27 cellular contexts compared by ENCODE assay signal in the genomic region with DNA sequence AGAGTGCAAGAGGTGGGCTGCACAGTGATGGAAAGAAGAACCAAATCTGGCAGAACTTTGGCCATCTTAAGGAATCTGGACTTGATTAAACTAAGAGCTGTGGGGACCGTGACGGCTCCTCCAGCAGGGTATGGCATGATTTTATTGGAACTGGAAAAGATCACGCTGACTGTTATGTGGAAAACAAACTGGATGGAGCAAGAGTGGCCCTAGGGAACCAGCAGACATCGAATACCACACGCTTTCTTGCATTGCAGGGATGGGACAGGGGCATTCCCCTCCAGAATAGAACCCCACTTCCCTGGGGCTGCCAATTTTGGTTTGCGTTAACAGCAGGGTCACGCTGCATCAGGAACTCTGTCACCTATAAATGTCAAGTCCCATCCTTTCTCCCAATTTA. TPM values are rescaled to one million over a fixed set of nuclear protein-coding genes. Genes with fewer than 3 reads are reported as not detected.
"Had no signal": no experiment of that assay in that cellular context is flagged by ENCODE, and none has a peak within 500 bp of the region (broad histone marks: within the 10 kb centered on the region; RNA-seq: fewer than 3 reads in every experiment).

No MANE protein-coding gene starts in this region.

- ATAC-seq: activated CD4-positive, CD25-positive, alpha-beta regulatory T cell treated with anti-CD3 and anti-CD28 coated beads, Interleukin-2, amount 50 U/mL, for 24 hours; naive thymus-derived CD8-positive, alpha-beta T cell; right cardiac atrium; T-helper 17 cell had no signal

- H3K4me3 ChIP-seq: esophagus muscularis mucosa, spleen, thyroid gland, upper lobe of left lung, vagina had no signal

- H3K27me3 Mint-ChIP-seq: activated naive CD8-positive, alpha-beta T cell treated with anti-CD3 and anti-CD28 coated beads, Interleukin-2, amount 10 ng/mL, durations not matched to agents 7 days and 5 days; central memory CD8-positive, alpha-beta T cell; dendritic cell treated with granulocyte-macrophage colony-stimulating factor and Interleukin-4, amounts not matched to agents 40 ng/mL and 50 ng/mL, for 4 days; naive thymus-derived CD8-positive, alpha-beta T cell; stimulated activated naive CD8-positive, alpha-beta T cell treated with anti-CD3 and anti-CD28 coated beads, Interleukin-15, Interleukin-2, amounts not matched to agents 100 ng/mL and 50 ng/mL, for 24 hours; T-helper 17 cell had no signal

- DNase-seq: activated CD4-positive, alpha-beta T cell treated with anti-CD3 and anti-CD28 coated beads for 48 hours; activated CD4-positive, alpha-beta T cell treated with anti-CD3 and anti-CD28 coated beads, Interleukin-2, amount 50 U/mL, for 48 hours; activated CD8-positive, alpha-beta memory T cell treated with anti-CD3 and anti-CD28 coated beads, Interleukin-2, amount 50 U/mL, for 4 hours; activated effector memory CD4-positive, alpha-beta T cell treated with anti-CD3 and anti-CD28 coated beads, Interleukin-2, amount 50 U/mL, for 16 hours; activated naive CD4-positive, alpha-beta T cell treated with anti-CD3 and anti-CD28 coated beads for 36 hours; activated naive CD8-positive, alpha-beta T cell treated with anti-CD3 and anti-CD28 coated beads, Interleukin-2, amount 10 ng/mL, durations not matched to agents 7 days and 5 days; activated T-cell treated with anti-CD3 and anti-CD28 coated beads, Interleukin-2, amount 50 U/mL, for 1 hour; amygdala; head of caudate nucleus; naive thymus-derived CD8-positive, alpha-beta T cell; posterior cingulate gyrus; right cardiac atrium; spleen; substantia nigra; T-helper 17 cell; T1000; thyroid gland; upper lobe of left lung; WERI-Rb-1 had no signal

- H3K27ac Mint-ChIP-seq: activated naive CD4-positive, alpha-beta T cell treated with anti-CD3 and anti-CD28 coated beads for 36 hours; activated naive CD8-positive, alpha-beta T cell treated with anti-CD3 and anti-CD28 coated beads, Interleukin-2, amount 10 ng/mL, durations not matched to agents 7 days and 5 days; activated T-helper 1 cell treated with anti-CD3 and anti-CD28 coated beads, Interleukin-12 subunit alpha, Interleukin-12 subunit beta, Interleukin-2, Interleukin-4 antibody, amounts not matched to agents 30 ng/mL and 10 ng/mL and 1 ng/mL, durations not matched to agents 14 hours and 24 hours and 36 hours; dendritic cell treated with granulocyte-macrophage colony-stimulating factor and Interleukin-4, amounts not matched to agents 40 ng/mL and 50 ng/mL, for 4 days; stimulated activated naive CD8-positive, alpha-beta T cell treated with anti-CD3 and anti-CD28 coated beads, Interleukin-15, Interleukin-2, amounts not matched to agents 100 ng/mL and 50 ng/mL, for 24 hours; T-helper 17 cell had no signal

- H3K4me3 Mint-ChIP-seq: activated naive CD4-positive, alpha-beta T cell treated with anti-CD3 and anti-CD28 coated beads for 36 hours; activated naive CD8-positive, alpha-beta T cell treated with anti-CD3 and anti-CD28 coated beads, Interleukin-2, amount 10 ng/mL, durations not matched to agents 7 days and 5 days; activated T-helper 1 cell treated with anti-CD3 and anti-CD28 coated beads, Interleukin-12 subunit alpha, Interleukin-12 subunit beta, Interleukin-2, Interleukin-4 antibody, amounts not matched to agents 30 ng/mL and 10 ng/mL and 1 ng/mL, durations not matched to agents 14 hours and 24 hours and 36 hours; central memory CD8-positive, alpha-beta T cell; dendritic cell treated with granulocyte-macrophage colony-stimulating factor and Interleukin-4, amounts not matched to agents 40 ng/mL and 50 ng/mL, for 4 days; naive thymus-derived CD8-positive, alpha-beta T cell; stimulated activated naive CD8-positive, alpha-beta T cell treated with anti-CD3 and anti-CD28 coated beads, Interleukin-15, Interleukin-2, amounts not matched to agents 100 ng/mL and 50 ng/mL, for 24 hours; T-helper 17 cell had no signal

- H3K9me3 Mint-ChIP-seq: activated naive CD4-positive, alpha-beta T cell treated with anti-CD3 and anti-CD28 coated beads for 36 hours; activated naive CD8-positive, alpha-beta T cell treated with anti-CD3 and anti-CD28 coated beads, Interleukin-2, amount 10 ng/mL, durations not matched to agents 7 days and 5 days; activated T-helper 1 cell treated with anti-CD3 and anti-CD28 coated beads, Interleukin-12 subunit alpha, Interleukin-12 subunit beta, Interleukin-2, Interleukin-4 antibody, amounts not matched to agents 30 ng/mL and 10 ng/mL and 1 ng/mL, durations not matched to agents 14 hours and 24 hours and 36 hours; central memory CD8-positive, alpha-beta T cell; dendritic cell treated with granulocyte-macrophage colony-stimulating factor and Interleukin-4, amounts not matched to agents 40 ng/mL and 50 ng/mL, for 4 days; naive thymus-derived CD8-positive, alpha-beta T cell; stimulated activated naive CD8-positive, alpha-beta T cell treated with anti-CD3 and anti-CD28 coated beads, Interleukin-15, Interleukin-2, amounts not matched to agents 100 ng/mL and 50 ng/mL, for 24 hours had no signal

RNA-seq across cellular contexts. Expression of a gene that starts 38.8 kb away (rescaled TPM):
- total RNA-seq: activated CD8-positive, alpha-beta memory T cell treated with anti-CD3 and anti-CD28 coated beads for 36 hours; activated naive CD4-positive, alpha-beta T cell treated with anti-CD3 and anti-CD28 coated beads for 36 hours; activated naive CD8-positive, alpha-beta T cell treated with anti-CD3 and anti-CD28 coated beads, Interleukin-2, amount 10 ng/mL, durations not matched to agents 7 days and 5 days; activated T-helper 1 cell treated with anti-CD3 and anti-CD28 coated beads, Interleukin-12 subunit alpha, Interleukin-12 subunit beta, Interleukin-2, Interleukin-4 antibody, amounts not matched to agents 30 ng/mL and 10 ng/mL and 1 ng/mL, durations not matched to agents 14 hours and 24 hours and 36 hours; esophagus muscularis mucosa; naive thymus-derived CD8-positive, alpha-beta T cell; T-helper 17 cell; thyroid gland had no signal
